Comparison of ENCODE assay signal across 18 cellular contexts in the genomic region with DNA sequence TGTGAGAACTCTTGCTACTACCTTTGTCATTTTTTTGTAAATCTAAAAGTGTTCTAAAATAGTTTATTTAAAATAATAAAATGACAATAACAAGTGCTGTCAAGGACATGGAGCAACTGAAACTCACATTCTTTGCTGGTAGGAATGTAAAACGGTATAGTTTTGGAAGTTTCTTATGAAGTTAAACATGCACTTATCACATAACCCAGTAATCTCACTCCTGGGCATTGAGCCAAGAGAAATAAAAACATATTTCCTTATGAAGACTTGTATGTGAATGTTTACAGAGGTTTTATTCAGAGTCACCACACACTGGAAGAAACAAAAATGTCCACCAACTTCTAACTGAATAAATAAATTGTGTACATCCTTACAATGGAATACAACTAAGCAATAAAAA. TPM values are rescaled to one million over a fixed set of nuclear protein-coding genes. Genes with fewer than 3 reads are reported as not detected.
"Had no signal": no experiment of that assay in that cellular context is flagged by ENCODE, and none has a peak within 500 bp of the region (broad histone marks: within the 10 kb centered on the region; RNA-seq: fewer than 3 reads in every experiment).

No MANE protein-coding gene starts in this region.

- H3K27ac ChIP-seq: cardiac muscle cell, psoas muscle had no signal

- H3K36me3 ChIP-seq: cardiac muscle cell had no signal

- H3K4me3 ChIP-seq: cardiac muscle cell, psoas muscle had no signal

- DNase-seq: activated CD4-positive, alpha-beta T cell treated with anti-CD3 and anti-CD28 coated beads, Interleukin-2, amount 50 U/mL, for 4 hours; activated CD4-positive, CD25-positive, alpha-beta regulatory T cell treated with anti-CD3 and anti-CD28 coated beads, Interleukin-2, amount 50 U/mL, for 72 hours; activated effector memory CD4-positive, alpha-beta T cell treated with Interleukin-2 at 50 U/mL for 16 hours; activated T-cell treated with anti-CD3 and anti-CD28 coated beads, Interleukin-2, amount 50 U/mL, for 1 hour; effector CD4-positive, alpha-beta T cell; immature natural killer cell; left cardiac atrium; mammary epithelial cell; occipital lobe; psoas muscle; stimulated activated CD4-positive, alpha-beta T cell treated with anti-CD3 and anti-CD28 coated beads, Interleukin-2, amount 100 ng/mL, for 48 hours; stimulated activated naive CD4-positive, alpha-beta T cell treated with Interleukin-2 at 50 U/mL for 16 hours; T-helper 9 cell had no signal

- ATAC-seq: activated naive CD4-positive, alpha-beta T cell treated with anti-CD3 and anti-CD28 coated beads, Interleukin-2, amount 50 U/mL, for 72 hours; left cardiac atrium; natural killer cell treated with Interleukin-12 subunit alpha and Interleukin-12 subunit beta and Interleukin-15 and Interleukin-18, amount 100 ng/mL, for 72 hours; psoas muscle; sciatic nerve had no signal

- FAIRE-seq: colon had no signal

- H3K4me1 ChIP-seq: psoas muscle had no signal

- H3K27me3 ChIP-seq: cardiac muscle cell had no signal

RNA-seq across cellular contexts. Expression of a gene that starts 46.0 kb away (rescaled TPM):
- polyA plus RNA-seq: mammary epithelial cell had no signal
